In the genomic region with DNA sequence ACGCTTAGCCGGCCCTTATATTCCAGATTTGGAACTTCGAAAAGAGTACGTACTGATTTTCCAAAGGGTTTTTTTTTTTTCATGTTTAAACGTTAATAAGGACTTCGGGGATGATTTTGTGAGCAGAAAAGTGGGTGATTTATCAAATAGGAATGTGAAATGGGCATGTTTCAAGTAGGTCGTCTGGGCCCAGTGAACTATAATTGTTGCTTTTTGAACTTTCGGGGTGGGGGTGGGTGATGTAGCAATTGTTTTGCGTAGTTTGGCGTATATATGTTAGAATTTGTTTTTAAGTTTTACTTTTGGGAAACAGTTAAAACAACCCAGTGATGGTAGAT, we compare ENCODE assay signal across 7 cellular contexts. TPM values are rescaled to one million over a fixed set of nuclear protein-coding genes. Genes with fewer than 3 reads are reported as not detected.
DNase-seq lines count a peak whose midpoint lies in the region; ATAC-seq lines count a peak whose summit lies in the region.

No MANE protein-coding gene starts in this region.

- H3K27ac ChIP-seq in HUES48 (ENCODE audit: low read depth, low read length) = peak overlapping the region; percentile 99
- H3K27ac ChIP-seq in substantia nigra (ENCODE audit: low read depth, low read length, poor library complexity, severe bottlenecking) = peak overlapping the region; percentile 98

- no peaks in the 10 kb centered on the region for H3K9me3 ChIP-seq in HUES48 (ENCODE audit: control insufficient read depth, insufficient read depth, low read length)

- peaks cover 3% of the 10 kb centered on the region for H3K9me3 Mint-ChIP-seq in activated naive CD8-positive, alpha-beta T cell treated with anti-CD3 and anti-CD28 coated beads for 36 hours
- H3K9me3 Mint-ChIP-seq in immature natural killer cell = no peaks in the 10 kb centered on the region

- H3K4me1 Mint-ChIP-seq in activated naive CD8-positive, alpha-beta T cell treated with anti-CD3 and anti-CD28 coated beads for 36 hours = peaks cover 51% of the 10 kb centered on the region
- H3K4me1 Mint-ChIP-seq in immature natural killer cell = peaks cover 63 to 64% of the 10 kb centered on the region in 2 donors

- H3K9ac ChIP-seq in HUES48 (ENCODE audit: low read depth, low read length) = peak overlapping the region; percentile 99

- H3K36me3 Mint-ChIP-seq in activated naive CD8-positive, alpha-beta T cell treated with anti-CD3 and anti-CD28 coated beads for 36 hours = peaks cover 55% of the 10 kb centered on the region
- H3K36me3 Mint-ChIP-seq in immature natural killer cell = peaks cover 0 to 4% (median 0%) of the 10 kb centered on the region in 3 donors

- H3K4me3 ChIP-seq in HUES48 (ENCODE audit: low read depth, low read length) = peak overlapping the region; percentile 80

- no peak for DNase-seq in activated naive CD8-positive, alpha-beta T cell treated with anti-CD3 and anti-CD28 coated beads for 36 hours
- DNase-seq in immature natural killer cell (no peak), substantia nigra (lab: John Stamatoyannopoulos, UW) (no peak), iPS-NIHi7 (ENCODE audit: extremely low spot score) (no peak)
- no peak for DNase-seq in stimulated activated CD4-positive, alpha-beta T cell treated with anti-CD3 and anti-CD28 coated beads, Interleukin-4, amount 100 ng/mL, for 4 hours

- no peak for ATAC-seq in HG03457 (IDR thresholded peaks at IDR 0.05; ENCODE audit: unreplicated experiment)

- H3K4me3 Mint-ChIP-seq in activated naive CD8-positive, alpha-beta T cell treated with anti-CD3 and anti-CD28 coated beads for 36 hours = peak overlapping the region; percentile 99
- H3K4me3 Mint-ChIP-seq in immature natural killer cell = peak overlapping the region; percentile 98 to 100 (median 100)

- H3K27me3 ChIP-seq in HUES48 (ENCODE audit: control insufficient read depth, insufficient read depth, low read length) = no peaks in the 10 kb centered on the region

- H3K27me3 Mint-ChIP-seq in activated naive CD8-positive, alpha-beta T cell treated with anti-CD3 and anti-CD28 coated beads for 36 hours = peaks cover 7% of the 10 kb centered on the region
- peaks cover 4 to 18% (median 16%) of the 10 kb centered on the region in 3 donors for H3K27me3 Mint-ChIP-seq in immature natural killer cell (ENCODE audit: low read depth in 3 of 3)

- H3K4me1 ChIP-seq in HUES48 (ENCODE audit: control insufficient read depth, insufficient read depth, low read length) = peaks cover 32% of the 10 kb centered on the region

- peaks cover 28% of the 10 kb centered on the region for H3K36me3 ChIP-seq in HUES48 (ENCODE audit: control insufficient read depth, insufficient read depth, low read length)

- peak overlapping the region; percentile 100 for H3K27ac Mint-ChIP-seq in activated naive CD8-positive, alpha-beta T cell treated with anti-CD3 and anti-CD28 coated beads for 36 hours
- peak overlapping the region; percentile 97 to 99 (median 99) for H3K27ac Mint-ChIP-seq in immature natural killer cell

RNA-seq across cellular contexts. Expression of a gene that starts 0.3 kb away (rescaled TPM):
- 1 to 10 TPM in 1 of 2 experiments, under 1 TPM in 1; 0.70 to 1.5 TPM for total RNA-seq in activated naive CD8-positive, alpha-beta T cell treated with anti-CD3 and anti-CD28 coated beads for 36 hours
- 1 to 10 TPM; 1.3 to 2.6 (median 1.5) TPM for polyA plus RNA-seq in immature natural killer cell

RNA-seq across cellular contexts. Expression of a gene that starts 1.2 kb away (rescaled TPM):
- total RNA-seq in activated naive CD8-positive, alpha-beta T cell treated with anti-CD3 and anti-CD28 coated beads for 36 hours = 100 to 1,000 TPM; 160 to 165 TPM
- polyA plus RNA-seq in immature natural killer cell = 100 to 1,000 TPM in 1 of 3 donors, 10 to 100 TPM in 2; 71.7 to 107 (median 85.5) TPM
